ENCODE assay signal across 26 cellular contexts in genomic region chr12:111954974-111955373, GRCh38.
"Had no signal": no experiment of that assay in that cellular context is flagged by ENCODE, and none has a peak within 500 bp of the region (broad histone marks: within the 10 kb centered on the region; RNA-seq: fewer than 3 reads in every experiment).

No MANE protein-coding gene starts in this region.

- H3K27ac Mint-ChIP-seq: activated CD4-positive, alpha-beta T cell treated with anti-CD3 and anti-CD28 coated beads for 36 hours; activated CD8-positive, alpha-beta T cell treated with anti-CD3 and anti-CD28 coated beads for 36 hours; activated naive CD4-positive, alpha-beta T cell treated with anti-CD3 and anti-CD28 coated beads, Interleukin-2, amount 50 U/mL, for 24 hours; activated T-helper 1 cell treated with anti-CD3 and anti-CD28 coated beads, Interleukin-12 subunit alpha, Interleukin-12 subunit beta, Interleukin-2, Interleukin-4 antibody, amounts not matched to agents 30 ng/mL and 10 ng/mL and 1 ng/mL, durations not matched to agents 14 hours and 24 hours and 36 hours; T-cell had no signal

- DNase-seq: activated CD4-positive, alpha-beta T cell treated with anti-CD3 and anti-CD28 coated beads for 36 hours; activated CD4-positive, CD25-positive, alpha-beta regulatory T cell; activated CD8-positive, alpha-beta memory T cell treated with anti-CD3 and anti-CD28 coated beads, Interleukin-2, amount 50 U/mL, for 48 hours; activated CD8-positive, alpha-beta T cell treated with anti-CD3 and anti-CD28 coated beads for 36 hours; activated effector memory CD4-positive, alpha-beta T cell treated with Interleukin-2 at 50 U/mL for 16 hours; activated naive CD4-positive, alpha-beta T cell; activated T-cell treated with anti-CD3 and anti-CD28 coated beads, Interleukin-2, amount 50 U/mL, for 1 hour; aorta; caudate nucleus; colonic mucosa; MG63; MV-4-11; NCI-H1092 treated with DMSO at 0.1 percent for 48 hours; NCI-H1417 treated with DMSO at 0.1 percent for 48 hours; NCI-H1694; NCI-H2029; NCI-H510A treated with DMSO at 0.1 percent for 48 hours; NCI-H69; NK-92 treated with Interleukin-12 subunit alpha and Interleukin-12 subunit beta, amount 100 ng/mL, for 24 hours; OCI-M1; SIG-M5; T-cell; T-helper 2 cell; T1000 had no signal

- H3K27me3 Mint-ChIP-seq: activated CD4-positive, alpha-beta T cell treated with anti-CD3 and anti-CD28 coated beads for 36 hours; activated CD8-positive, alpha-beta T cell treated with anti-CD3 and anti-CD28 coated beads for 36 hours; activated naive CD4-positive, alpha-beta T cell treated with anti-CD3 and anti-CD28 coated beads, Interleukin-2, amount 50 U/mL, for 24 hours; T-cell had no signal

- H3K4me3 Mint-ChIP-seq: activated CD4-positive, alpha-beta T cell treated with anti-CD3 and anti-CD28 coated beads for 36 hours; activated CD8-positive, alpha-beta T cell treated with anti-CD3 and anti-CD28 coated beads for 36 hours; activated naive CD4-positive, alpha-beta T cell treated with anti-CD3 and anti-CD28 coated beads, Interleukin-2, amount 50 U/mL, for 24 hours; activated T-helper 1 cell treated with anti-CD3 and anti-CD28 coated beads, Interleukin-12 subunit alpha, Interleukin-12 subunit beta, Interleukin-2, Interleukin-4 antibody, amounts not matched to agents 30 ng/mL and 10 ng/mL and 1 ng/mL, durations not matched to agents 14 hours and 24 hours and 36 hours; T-cell had no signal
